In the genomic region with DNA sequence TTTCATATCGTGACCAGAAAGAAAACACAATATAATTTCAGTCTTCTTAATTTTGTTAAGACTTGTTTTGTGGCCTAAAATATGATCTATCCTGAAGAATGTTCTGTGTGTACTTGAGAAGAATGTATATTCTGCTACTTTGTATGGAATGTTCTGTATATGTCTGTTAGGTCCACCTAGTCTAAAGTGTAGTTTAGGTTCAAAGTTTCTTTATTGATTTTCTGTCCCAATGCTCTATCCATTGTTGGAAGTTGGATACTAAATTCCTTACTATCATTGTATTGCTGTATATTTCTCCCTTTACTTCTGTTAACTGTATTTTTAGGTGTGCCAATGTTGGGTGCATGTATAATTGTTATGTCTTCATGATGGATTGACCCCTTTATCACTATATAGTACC, we compare ENCODE assay signal across 31 cellular contexts. TPM values are rescaled to one million over a fixed set of nuclear protein-coding genes. Genes with fewer than 3 reads are reported as not detected.
"Had no signal": no experiment of that assay in that cellular context is flagged by ENCODE, and none has a peak within 500 bp of the region (broad histone marks: within the 10 kb centered on the region; RNA-seq: fewer than 3 reads in every experiment).

No MANE protein-coding gene starts in this region.

- H3K27me3 ChIP-seq: stomach, suprapubic skin, testis, thyroid gland, tibial artery, tibial nerve, transverse colon, upper lobe of left lung, upper lobe of right lung, uterus, vagina had no signal

- H3K4me1 ChIP-seq: stomach, suprapubic skin, testis, thyroid gland, tibial artery, tibial nerve, transverse colon, upper lobe of left lung, upper lobe of right lung, uterus, vagina had no signal

- H3K4me3 ChIP-seq: stomach, suprapubic skin, testis, thoracic aorta, thyroid gland, tibial artery, tibial nerve, transverse colon, upper lobe of left lung, upper lobe of right lung, uterus, vagina had no signal

- H3K27ac ChIP-seq: stomach, suprapubic skin, testis, thoracic aorta, thyroid gland, tibial artery, tibial nerve, transverse colon, upper lobe of left lung, upper lobe of right lung, uterus, vagina had no signal

- H3K36me3 ChIP-seq: stomach, suprapubic skin, thoracic aorta, thyroid gland, tibial artery, tibial nerve, transverse colon, upper lobe of left lung, upper lobe of right lung, uterus, vagina had no signal

- ATAC-seq: stimulated activated effector memory CD8-positive, alpha-beta T cell treated with anti-CD3 and anti-CD28 coated beads, Interleukin-12 subunit alpha, Interleukin-12 subunit beta, amount 100 ng/mL, for 72 hours; stimulated activated memory B cell treated with anti-CD40 and anti-IgM and Interleukin-4, amounts not matched to agents 10 μg/mL and 1 μg/mL and 100 μg/mL, for 72 hours; stimulated activated naive B cell treated with anti-CD40 and anti-IgM and Interleukin-4, amounts not matched to agents 10 μg/mL and 1 μg/mL and 100 μg/mL, for 72 hours; stimulated activated naive CD8-positive, alpha-beta T cell treated with anti-CD3 and anti-CD28 coated beads, Interleukin-15, amount 100 ng/mL, for 72 hours; stimulated activated naive CD8-positive, alpha-beta T cell treated with anti-CD3 and anti-CD28 coated beads, Interleukin-15, Interleukin-2, amounts not matched to agents 100 U/mL and 50 U/mL, for 24 hours; upper lobe of right lung had no signal

- H3K9me3 ChIP-seq: suprapubic skin, testis, thoracic aorta, thyroid gland, transverse colon, upper lobe of right lung, uterus, vagina had no signal

- DNase-seq: stimulated activated CD4-positive, alpha-beta T cell treated with anti-CD3 and anti-CD28 coated beads, Interleukin-2, amount 100 ng/mL, for 48 hours; stimulated activated CD4-positive, alpha-beta T cell treated with anti-CD3 and anti-CD28 coated beads, Interleukin-4, amount 100 ng/mL, for 1 hour; stimulated activated CD4-positive, alpha-beta T cell treated with anti-CD3 and anti-CD28 coated beads, Interleukin-4, amount 100 ng/mL, for 24 hours; stimulated activated CD4-positive, alpha-beta T cell treated with anti-CD3 and anti-CD28 coated beads, Interleukin-4, amount 100 ng/mL, for 4 hours; stimulated activated CD8-positive, alpha-beta memory T cell treated with anti-CD3 and anti-CD28 coated beads, Interleukin-4, amount 100 ng/mL, for 48 hours; stimulated activated naive B cell treated with anti-CD40 and anti-IgM and Interleukin-4, amounts not matched to agents 10 μg/mL and 1 μg/mL and 100 μg/mL, for 72 hours; stimulated activated naive CD4-positive, alpha-beta T cell; stimulated activated naive CD4-positive, alpha-beta T cell treated with Interleukin-2 at 50 U/mL for 16 hours; stimulated activated naive CD8-positive, alpha-beta T cell treated with anti-CD3 and anti-CD28 coated beads, Interleukin-15, amount 100 ng/mL, for 72 hours; stimulated activated naive CD8-positive, alpha-beta T cell treated with anti-CD3 and anti-CD28 coated beads, Interleukin-15, Interleukin-2, amounts not matched to agents 100 U/mL and 50 U/mL, for 24 hours; stomach; substantia nigra; testis; thyroid gland; tibial artery; transverse colon; trophoblast cell; upper lobe of left lung; upper lobe of right lung; uterus had no signal

RNA-seq across cellular contexts. Expression of gene OR5AC2, which starts 21.2 kb away (rescaled TPM):
- total RNA-seq: stomach, subcutaneous adipose tissue, suprapubic skin, temporal lobe, testis, thoracic aorta, thyroid gland, tibial nerve, transverse colon, upper lobe of left lung, upper lobe of right lung, ureter, urinary bladder, uterus, vagina had no signal
- polyA plus RNA-seq: stomach, thymus, urinary bladder had no signal

RNA-seq across cellular contexts. Expression of gene OR5H1, which starts 22.4 kb away (rescaled TPM):
- total RNA-seq: stomach, subcutaneous adipose tissue, suprapubic skin, temporal lobe, thoracic aorta, thyroid gland, tibial nerve, transverse colon, upper lobe of left lung, upper lobe of right lung, urinary bladder, uterus, vagina had no signal
- polyA plus RNA-seq: stomach, thymus, urinary bladder had no signal

RNA-seq across cellular contexts. Expression of gene OR5H14, which starts 39.1 kb away (rescaled TPM):
- total RNA-seq: stomach, subcutaneous adipose tissue, suprapubic skin, temporal lobe, thoracic aorta, thyroid gland, tibial nerve, transverse colon, upper lobe of left lung, upper lobe of right lung, ureter, urinary bladder, uterus, vagina had no signal
- polyA plus RNA-seq: stomach, thymus, urinary bladder had no signal

RNA-seq across cellular contexts. Expression of gene OR5H15, which starts 58.3 kb away (rescaled TPM):
- total RNA-seq: stomach, subcutaneous adipose tissue, suprapubic skin, temporal lobe, testis, thoracic aorta, thyroid gland, tibial nerve, transverse colon, upper lobe of left lung, upper lobe of right lung, ureter, urinary bladder, uterus, vagina had no signal
- polyA plus RNA-seq: stomach, thymus, urinary bladder had no signal
